12 cellular contexts compared by ENCODE assay signal in genomic region chr2:174003635-174004310, GRCh38. TPM values are rescaled to one million over a fixed set of nuclear protein-coding genes. Genes with fewer than 3 reads are reported as not detected.
DNase-seq lines count a peak whose midpoint lies in the region; ATAC-seq and TF ChIP-seq lines count a peak whose summit lies in the region.
"Had no signal": no experiment of that assay in that cellular context is flagged by ENCODE, and none has a peak within 500 bp of the region (broad histone marks: within the 10 kb centered on the region; RNA-seq: fewer than 3 reads in every experiment).

No MANE protein-coding gene starts in this region.

- H3K79me2 ChIP-seq in H9 (ENCODE audit: insufficient read depth, low read length) = no peaks in the 10 kb centered on the region

- H3K27ac ChIP-seq in H9 (ENCODE audit: insufficient read length, low read depth, low read length) (no peak overlapping the region), Panc1 (ENCODE audit: low read length) (no peak overlapping the region), psoas muscle (no peak overlapping the region)
- H3K27ac ChIP-seq: neutrophil had no signal

- in situ Hi-C loops in Panc1 (cut with HindIII; ENCODE audit: low pct_unique_long_range_greater_than_20kb, low sequenced_read_pairs) = no loop called here

- H3K4me3 Mint-ChIP-seq in H9 (no peak overlapping the region), glutamatergic neuron (ENCODE audit: unreplicated experiment) (no peak overlapping the region)
- H3K4me3 Mint-ChIP-seq: activated CD8-positive, alpha-beta T cell treated with anti-CD3 and anti-CD28 coated beads, Interleukin-2, amount 10 ng/mL, durations not matched to agents 7 days and 5 days had no signal

- POLR2A ChIA-PET in Panc1 (lab: Charles Lee) = interaction anchor here (0.6 kb wide), 1 partner anchor 65 kb away, joined by 25 read pairs; no protein-coding TSS in a partner anchor
- POLR2A ChIA-PET in GM10248 (lab: Yijun Ruan, JAX) = no interaction called here

- H3K4me1 Mint-ChIP-seq in H9 = peaks cover 10 to 12% of the 10 kb centered on the region in 2 experiments
- no peaks in the 10 kb centered on the region for H3K4me1 Mint-ChIP-seq in glutamatergic neuron (ENCODE audit: low read depth, unreplicated experiment)

- intact Hi-C loops in Panc1 (cut with micrococcal nuclease; ENCODE audit: unreplicated experiment) (no loop called here), psoas muscle (cut with DNase I) (loop anchor here (5.0 kb wide), 1 partner anchor 36 kb away; the partner anchor contains the start of gene SP3 (in 2 of the 2))

- no peak overlapping the region for H3K56ac ChIP-seq in H9 (ENCODE audit: insufficient read length, low read depth, low read length)

- H3K4me3 ChIP-seq in Panc1 (ENCODE audit: low read depth in 2 of 2, low read length in 2 of 2) (no peak overlapping the region), foreskin fibroblast (ENCODE audit: low read depth in 1 of 2, low read length in 2 of 2) (no peak overlapping the region), psoas muscle (no peak overlapping the region)

- H4K91ac ChIP-seq in H9 (ENCODE audit: insufficient read length, low read depth, low read length) = no peak overlapping the region

- TF ChIP-seq CTCF in H9 (conservative IDR thresholded peaks at IDR 0.05) (peak; percentile 44; the same call in 2 of the 3 replicates), Panc1 (IDR thresholded peaks at IDR 0.05) (peak; percentile 38), foreskin fibroblast (IDR thresholded peaks at IDR 0.05; ENCODE audit: low read depth, low read length) (peak; percentile 8), psoas muscle (IDR thresholded peaks at IDR 0.05) (peak; percentile 25), glutamatergic neuron (IDR thresholded peaks at IDR 0.05; ENCODE audit: partially characterized antibody, unreplicated experiment) (no peak), GM10248 (IDR thresholded peaks at IDR 0.05; ENCODE audit: control extremely low read depth, extremely low read depth, low read depth, missing control alignments) (no peak)

- H3K9me3 ChIP-seq in H9 (ENCODE audit: control insufficient read depth, low read depth, low read length) (no peaks in the 10 kb centered on the region), Panc1 (ENCODE audit: control insufficient read depth, insufficient read depth, low read depth, low read length) (no peaks in the 10 kb centered on the region), psoas muscle (no peaks in the 10 kb centered on the region)
- H3K9me3 ChIP-seq: neutrophil had no signal

- no peak overlapping the region for H2BK15ac ChIP-seq in H9 (ENCODE audit: low read depth, low read length)

- H3K4me2 ChIP-seq in H9 (ENCODE audit: insufficient read depth, insufficient read length, low read length) = no peak overlapping the region

- ATAC-seq in Panc1 (peak; percentile 65; the same call in 1 of the 2 replicates), psoas muscle (peak; percentile 57 to 74 (median 69)), HG02571 (IDR thresholded peaks at IDR 0.05; ENCODE audit: unreplicated experiment) (no peak)
- ATAC-seq: activated CD8-positive, alpha-beta T cell treated with anti-CD3 and anti-CD28 coated beads, Interleukin-2, amount 10 ng/mL, durations not matched to agents 7 days and 5 days had no signal

- no peaks in the 10 kb centered on the region for H3K79me1 ChIP-seq in H9 (ENCODE audit: insufficient read depth, low read depth, low read length, poor library complexity, severe bottlenecking)

- H2BK12ac ChIP-seq in H9 (ENCODE audit: insufficient read length, low read depth, low read length) = no peak overlapping the region

- no peak overlapping the region for H3K14ac ChIP-seq in H9 (ENCODE audit: insufficient read depth, low read length)

- no peak overlapping the region for H3K9ac ChIP-seq in H9 (ENCODE audit: extremely low read depth, insufficient read length, low read length)

- H3K18ac ChIP-seq in H9 (ENCODE audit: insufficient read length, low read depth, low read length) = no peak overlapping the region

- H3K27me3 Mint-ChIP-seq in H9 (ENCODE audit: low read depth) = no peaks in the 10 kb centered on the region
- H3K27me3 Mint-ChIP-seq in glutamatergic neuron (ENCODE audit: unreplicated experiment) = no peaks in the 10 kb centered on the region

- H4K5ac ChIP-seq in H9 (ENCODE audit: insufficient read length, low read depth, low read length) = no peak overlapping the region

- H3K36me3 ChIP-seq in Panc1 (ENCODE audit: control insufficient read depth, insufficient read depth, low read length) = no peaks in the 10 kb centered on the region
- H3K36me3 ChIP-seq in psoas muscle (ENCODE audit: insufficient read depth in 1 of 2, low read depth in 1 of 2) = no peaks in the 10 kb centered on the region
- H3K36me3 ChIP-seq: neutrophil had no signal

- H2BK5ac ChIP-seq in H9 (ENCODE audit: insufficient read length, low read length) = no peak overlapping the region

- H4K8ac ChIP-seq in H9 (replicated peaks; ENCODE audit: insufficient read length, low read depth, low read length) = no peak overlapping the region

- H3T11ph ChIP-seq in H9 (ENCODE audit: low read length) = no peak overlapping the region

- no peak overlapping the region for H2BK120ac ChIP-seq in H9 (ENCODE audit: low read depth, low read length, poor library complexity, severe bottlenecking)

- H3K4me1 ChIP-seq in H9 (ENCODE audit: insufficient read depth, low read length) (no peaks in the 10 kb centered on the region; the same call in 1 of the 2 replicates), Panc1 (ENCODE audit: control insufficient read depth, insufficient read depth, low read length) (no peaks in the 10 kb centered on the region), psoas muscle (peaks cover 14% of the 10 kb centered on the region)

- CTCF ChIA-PET in Panc1 (lab: Charles Lee) = no interaction called here
- CTCF ChIA-PET in GM10248 (lab: Yijun Ruan, JAX) = no interaction called here

- no peaks in the 10 kb centered on the region; a peak in 1 of 5 replicates for H3K9me3 Mint-ChIP-seq in H9
- H3K9me3 Mint-ChIP-seq in glutamatergic neuron (ENCODE audit: unreplicated experiment) = no peaks in the 10 kb centered on the region

- H2AK5ac ChIP-seq in H9 (ENCODE audit: insufficient read length, low read length) = no peak overlapping the region

- no peak overlapping the region for H3K23ac ChIP-seq in H9 (ENCODE audit: insufficient read length, low read depth, low read length)

- H3K23me2 ChIP-seq in H9 (ENCODE audit: insufficient read length, low read depth, low read length, poor library complexity, severe bottlenecking) = no peaks in the 10 kb centered on the region

- WGBS in H9 (ENCODE audit: extremely low coverage, insufficient read length, low lambda C conversion rate) = no CpG with 5 or more reads among the region's 14 CpGs
- 58 to 77% (median 61%) methylated on average over 14 of the region's 14 CpGs for WGBS in psoas muscle, 3 donors

- DNase-seq in H9 (peak; percentile 61), Panc1 (ENCODE audit: low read depth, low spot score) (no peak), foreskin fibroblast (peak in 1 of 2 donors; percentile 57), psoas muscle (no peak), glutamatergic neuron (no peak), NCI-H69 (lab: John Stamatoyannopoulos, UW) (no peak), GM10248 (ENCODE audit: extremely low spot score) (no peak)
- DNase-seq: activated CD8-positive, alpha-beta T cell treated with anti-CD3 and anti-CD28 coated beads, Interleukin-2, amount 10 ng/mL, durations not matched to agents 7 days and 5 days; activated naive CD4-positive, alpha-beta T cell treated with anti-CD3 and anti-CD28 coated beads, Interleukin-2, amount 50 U/mL, for 16 hours; NCI-H526 had no signal

- no peak overlapping the region for H2AFZ ChIP-seq in H9 (ENCODE audit: low read length)

- no peaks in the 10 kb centered on the region for H3K27me3 ChIP-seq in H9 (ENCODE audit: insufficient read depth, low read length)
- H3K27me3 ChIP-seq in Panc1 (ENCODE audit: control insufficient read depth, insufficient read depth, low read length) = no peaks in the 10 kb centered on the region
- H3K27me3 ChIP-seq in psoas muscle (ENCODE audit: insufficient read depth in 3 of 3, low read length in 2 of 3) = no peaks in the 10 kb centered on the region
- H3K27me3 ChIP-seq: neutrophil had no signal

- H3K27ac Mint-ChIP-seq in H9 (no peak overlapping the region), glutamatergic neuron (ENCODE audit: unreplicated experiment) (no peak overlapping the region)
- H3K27ac Mint-ChIP-seq: activated CD8-positive, alpha-beta T cell treated with anti-CD3 and anti-CD28 coated beads, Interleukin-2, amount 10 ng/mL, durations not matched to agents 7 days and 5 days had no signal

- no peak overlapping the region for H2BK20ac ChIP-seq in H9 (ENCODE audit: low read depth, low read length, poor library complexity, severe bottlenecking)

- H3K4ac ChIP-seq in H9 (ENCODE audit: low read depth, low read length) = no peak overlapping the region

- no peaks in the 10 kb centered on the region for H4K20me1 ChIP-seq in H9 (ENCODE audit: control insufficient read depth, insufficient read depth, insufficient read length)

- BruUV-seq in Panc1 (replicated peaks; lab: Mats Ljungman, UMichigan) = no TSS peak

- H3K36me3 Mint-ChIP-seq in H9 (ENCODE audit: insufficient read depth in 1 of 3, low read depth in 3 of 3) (no peaks in the 10 kb centered on the region), glutamatergic neuron (ENCODE audit: unreplicated experiment) (no peaks in the 10 kb centered on the region)

RNA-seq across cellular contexts. Expression of gene SP3, which starts 38.6 kb away (rescaled TPM):
- total RNA-seq in H9 (2021) = 86.3 and 87.6 TPM in 2 replicates
- total RNA-seq in Panc1 (2021; ENCODE audit: unreplicated experiment) = 80.2 TPM
- 40.3 TPM for polyA plus RNA-seq in Panc1 (2012; ENCODE audit: insufficient read length)
- total RNA-seq in psoas muscle = 10 to 100 TPM; 38.2 to 52.0 (median 45.4) TPM
- 10 to 100 TPM; 13.9 to 23.1 (median 14.3) TPM for polyA plus RNA-seq in psoas muscle
- total RNA-seq in glutamatergic neuron (ENCODE audit: unreplicated experiment) = 79.9 TPM

Comparison
In these comparisons a context has a peak if more than half of its experiments do, and no peak if none do; other contexts are left out.
1. CTCF ChIP-seq: peak in H9 (single experiment), Panc1 (single experiment), foreskin fibroblast (single experiment) and psoas muscle (single experiment); none in glutamatergic neuron (single experiment) and GM10248 (single experiment).